8 cellular contexts compared by ENCODE assay signal in genomic region chr5:107673106-107673367, GRCh38. TPM values are rescaled to one million over a fixed set of nuclear protein-coding genes. Genes with fewer than 3 reads are reported as not detected.
A peak's percentile ranks its signal among the peaks of the same experiment; 100 is the strongest.
DNase-seq lines count a peak whose midpoint lies in the region; ATAC-seq lines count a peak whose summit lies in the region.

No MANE protein-coding gene starts in this region.

- DNase-seq in activated CD4-positive, alpha-beta T cell treated with anti-CD3 and anti-CD28 coated beads for 48 hours: peak; percentile 6
- DNase-seq in activated CD4-positive, alpha-beta T cell treated with anti-CD3 and anti-CD28 coated beads for 1 hour: no peak
- DNase-seq in activated CD8-positive, alpha-beta T cell treated with anti-CD3 and anti-CD28 coated beads, Interleukin-2, amount 10 ng/mL, durations not matched to agents 7 days and 5 days: no peak
- peak in 2 of 3 donors; percentile 19 to 29 for DNase-seq in immature natural killer cell
- no peak for DNase-seq in NCI-H128 (lab: John Stamatoyannopoulos, UW; ENCODE audit: unreplicated experiment)
- DNase-seq in NCI-H1694 (lab: John Stamatoyannopoulos, UW): no peak

- CTCF ChIA-PET in activated CD8-positive, alpha-beta T cell treated with anti-CD3 and anti-CD28 coated beads, Interleukin-2, amount 10 ng/mL, durations not matched to agents 7 days and 5 days (lab: Charles Lee): interaction anchor here (1.0 to 1.6 kb wide), 3 partner anchors 10 to 672 kb away, joined by 3 to 6 read pairs (median 4); no protein-coding TSS in a partner anchor

- no peak overlapping the region for H3K27ac Mint-ChIP-seq in activated CD8-positive, alpha-beta T cell treated with anti-CD3 and anti-CD28 coated beads, Interleukin-2, amount 10 ng/mL, durations not matched to agents 7 days and 5 days
- H3K27ac Mint-ChIP-seq in immature natural killer cell: peak overlapping the region in 2 of 6 donors; percentile 28 to 53

- H3K4me1 Mint-ChIP-seq in activated CD8-positive, alpha-beta T cell treated with anti-CD3 and anti-CD28 coated beads, Interleukin-2, amount 10 ng/mL, durations not matched to agents 7 days and 5 days (ENCODE audit: low read depth): peaks cover 35% of the 10 kb centered on the region
- peaks cover 33 to 44% of the 10 kb centered on the region in 2 donors for H3K4me1 Mint-ChIP-seq in immature natural killer cell

- peak overlapping the region; percentile 65 for H3K4me3 Mint-ChIP-seq in activated CD8-positive, alpha-beta T cell treated with anti-CD3 and anti-CD28 coated beads, Interleukin-2, amount 10 ng/mL, durations not matched to agents 7 days and 5 days
- peak overlapping the region; percentile 78 to 92 (median 86) for H3K4me3 Mint-ChIP-seq in immature natural killer cell

- POLR2A ChIA-PET in activated CD8-positive, alpha-beta T cell treated with anti-CD3 and anti-CD28 coated beads, Interleukin-2, amount 10 ng/mL, durations not matched to agents 7 days and 5 days (lab: Charles Lee): no interaction called here

- no peak for ATAC-seq in activated CD8-positive, alpha-beta T cell treated with anti-CD3 and anti-CD28 coated beads, Interleukin-2, amount 10 ng/mL, durations not matched to agents 7 days and 5 days
- ATAC-seq in HG03354 (IDR thresholded peaks at IDR 0.05; ENCODE audit: poor library complexity, severe bottlenecking, unreplicated experiment): no peak

- peak overlapping the region; percentile 19 for H3K27ac ChIP-seq in temporal lobe (ENCODE audit: low read depth, low read length)

- peaks cover 2% of the 10 kb centered on the region for H3K36me3 Mint-ChIP-seq in activated CD8-positive, alpha-beta T cell treated with anti-CD3 and anti-CD28 coated beads, Interleukin-2, amount 10 ng/mL, durations not matched to agents 7 days and 5 days (ENCODE audit: low read depth)
- H3K36me3 Mint-ChIP-seq in immature natural killer cell: no peaks in the 10 kb centered on the region

- no peaks in the 10 kb centered on the region for H3K9me3 Mint-ChIP-seq in activated CD8-positive, alpha-beta T cell treated with anti-CD3 and anti-CD28 coated beads, Interleukin-2, amount 10 ng/mL, durations not matched to agents 7 days and 5 days (ENCODE audit: insufficient read depth)
- no peaks in the 10 kb centered on the region for H3K9me3 Mint-ChIP-seq in immature natural killer cell

- H3K27me3 Mint-ChIP-seq in activated CD8-positive, alpha-beta T cell treated with anti-CD3 and anti-CD28 coated beads, Interleukin-2, amount 10 ng/mL, durations not matched to agents 7 days and 5 days (ENCODE audit: low read depth): peaks cover 64% of the 10 kb centered on the region
- H3K27me3 Mint-ChIP-seq in immature natural killer cell (ENCODE audit: low read depth in 3 of 3): peaks cover 23 to 33% (median 27%) of the 10 kb centered on the region in 3 donors

RNA-seq across cellular contexts. Expression of gene EFNA5, which starts 2.3 kb away (rescaled TPM):
- not detected for total RNA-seq in activated CD8-positive, alpha-beta T cell treated with anti-CD3 and anti-CD28 coated beads, Interleukin-2, amount 10 ng/mL, durations not matched to agents 7 days and 5 days
- polyA plus RNA-seq in immature natural killer cell: 1 to 10 TPM in 2 of 3 donors, under 1 TPM in 1; 0.73 to 2.6 (median 1.7) TPM
- total RNA-seq in temporal lobe: 17.0 TPM

Comparison
In these comparisons a context has a peak if more than half of its experiments do, and no peak if none do; other contexts are left out.
1. DNase-seq: peak in activated CD4-positive, alpha-beta T cell treated with anti-CD3 and anti-CD28 coated beads for 48 hours (single experiment) and immature natural killer cell (2 of 3); none in activated CD4-positive, alpha-beta T cell treated with anti-CD3 and anti-CD28 coated beads for 1 hour (single experiment), activated CD8-positive, alpha-beta T cell treated with anti-CD3 and anti-CD28 coated beads, Interleukin-2, amount 10 ng/mL, durations not matched to agents 7 days and 5 days (single experiment), NCI-H128 (single experiment) and NCI-H1694 (single experiment).
2. RNA of gene EFNA5, which starts 2.3 kb away (total RNA-seq): 17.0 TPM in temporal lobe (single experiment); not detected in activated CD8-positive, alpha-beta T cell treated with anti-CD3 and anti-CD28 coated beads, Interleukin-2, amount 10 ng/mL, durations not matched to agents 7 days and 5 days; every median in the first group is over 10 times any median in the second.